Comparison of ENCODE assay signal across 21 cellular contexts in genomic region chr2:195252018-195252417, GRCh38.
DNase-seq lines count a peak whose midpoint lies in the region; TF ChIP-seq lines count a peak whose summit lies in the region.
"Had no signal": no experiment of that assay in that cellular context is flagged by ENCODE, and none has a peak within 500 bp of the region (broad histone marks: within the 10 kb centered on the region; RNA-seq: fewer than 3 reads in every experiment).

No MANE protein-coding gene starts in this region.

- no peaks in the 10 kb centered on the region for H3K79me1 ChIP-seq in trophoblast cell (ENCODE audit: low read length)

- no peak overlapping the region for H2AFZ ChIP-seq in trophoblast cell (ENCODE audit: insufficient read depth, low read length, poor library complexity)

- no peak overlapping the region for H3K4me2 ChIP-seq in trophoblast cell (ENCODE audit: low read length)
- H3K4me2 ChIP-seq: SK-N-SH had no signal

- H3K79me2 ChIP-seq in trophoblast cell (ENCODE audit: control insufficient read depth, insufficient read depth, low read length, poor library complexity) = no peaks in the 10 kb centered on the region

- H3K27ac ChIP-seq in WERI-Rb-1 (no peak overlapping the region), prostate gland (no peak overlapping the region), trophoblast cell (ENCODE audit: low read depth, low read length) (no peak overlapping the region)
- H3K27ac ChIP-seq: 22Rv1, colonic mucosa, gastroesophageal sphincter, thyroid gland had no signal

- H2BK12ac ChIP-seq in trophoblast cell (ENCODE audit: low read length) = no peak overlapping the region

- no peak overlapping the region for H3K4me3 ChIP-seq in WERI-Rb-1 (ENCODE audit: low read depth, low read length)
- H3K4me3 ChIP-seq in prostate gland = no peak overlapping the region
- no peak overlapping the region for H3K4me3 ChIP-seq in trophoblast cell (ENCODE audit: low read depth, low read length)
- H3K4me3 ChIP-seq: colonic mucosa, gastroesophageal sphincter, thyroid gland had no signal

- intact Hi-C loops in prostate gland (cut with DNase I) = no loop called here

- no peak overlapping the region for H3K9ac ChIP-seq in trophoblast cell (ENCODE audit: low read length)
- H3K9ac ChIP-seq: SK-N-SH had no signal

- no peak overlapping the region for H3K14ac ChIP-seq in trophoblast cell (ENCODE audit: low read length)

- H3K18ac ChIP-seq in trophoblast cell (ENCODE audit: low read length) = no peak overlapping the region

- H3K4me1 ChIP-seq in prostate gland (replicated peaks) (no peaks in the 10 kb centered on the region), trophoblast cell (ENCODE audit: control insufficient read depth in 1 of 2, insufficient read depth in 2 of 2, low read length in 2 of 2) (no peaks in the 10 kb centered on the region)
- H3K4me1 ChIP-seq: colonic mucosa, gastroesophageal sphincter, thyroid gland had no signal

- no peaks in the 10 kb centered on the region for H3K27me3 ChIP-seq in WERI-Rb-1 (ENCODE audit: insufficient read depth, low read depth, severe bottlenecking)
- H3K27me3 ChIP-seq in prostate gland (replicated peaks; ENCODE audit: insufficient read depth) = no peaks in the 10 kb centered on the region
- H3K27me3 ChIP-seq in trophoblast cell (ENCODE audit: insufficient read depth, low read length) = no peaks in the 10 kb centered on the region
- H3K27me3 ChIP-seq: colonic mucosa, gastroesophageal sphincter, thyroid gland had no signal

- no peaks in the 10 kb centered on the region for H3K36me3 ChIP-seq in WERI-Rb-1
- H3K36me3 ChIP-seq in prostate gland = no peaks in the 10 kb centered on the region
- H3K36me3 ChIP-seq in trophoblast cell (ENCODE audit: control insufficient read depth in 1 of 2, insufficient read depth in 2 of 2, low read length in 2 of 2) = no peaks in the 10 kb centered on the region
- H3K36me3 ChIP-seq: colonic mucosa, gastroesophageal sphincter, thyroid gland had no signal

- TF ChIP-seq POLR2A in prostate gland (IDR thresholded peaks at IDR 0.05) = no peak

- DNase-seq in DMS 273 (lab: John Stamatoyannopoulos, UW; ENCODE audit: unreplicated experiment) = peak; percentile 7
- DNase-seq in DMS 273 treated with DMSO at 0.1 percent for 48 hours (lab: John Stamatoyannopoulos, UW) = no peak
- peak; percentile 7 for DNase-seq in HT1080 (ENCODE audit: low read depth)
- peak; percentile 15 for DNase-seq in WERI-Rb-1
- DNase-seq in kidney tubule cell (ENCODE audit: low spot score) = peak; percentile 43
- no peak for DNase-seq in prostate gland (ENCODE audit: low spot score)
- no peak for DNase-seq in SW 1271 (lab: John Stamatoyannopoulos, UW)
- no peak for DNase-seq in trophoblast cell
- DNase-seq: activated B cell treated with CpG ODN at 0.5 μM for 24 hours; colonic mucosa; DND-41; H7; left colon; NCI-H1092 treated with DMSO at 0.1 percent for 48 hours; NCI-H1930; NCI-H510A; SK-N-SH; stimulated activated naive CD8-positive, alpha-beta T cell treated with anti-CD3 and anti-CD28 coated beads, Interleukin-15, amount 100 ng/mL, for 72 hours; thyroid gland had no signal

- H3K9me3 ChIP-seq in WERI-Rb-1 (ENCODE audit: severe bottlenecking) (no peaks in the 10 kb centered on the region), prostate gland (no peaks in the 10 kb centered on the region), trophoblast cell (ENCODE audit: insufficient read depth, low read depth, low read length) (no peaks in the 10 kb centered on the region)
- H3K9me3 ChIP-seq: colonic mucosa, SK-N-SH, thyroid gland had no signal

- H3K23ac ChIP-seq in trophoblast cell (ENCODE audit: low read length) = no peak overlapping the region

- TF ChIP-seq CTCF in WERI-Rb-1 (IDR thresholded peaks at IDR 0.05; ENCODE audit: low read depth, low read length) (no peak), prostate gland (IDR thresholded peaks at IDR 0.05) (no peak)

- 74% methylated on average over 3 of the region's 3 CpGs for WGBS in prostate gland
- WGBS in trophoblast cell (ENCODE audit: extremely low coverage, insufficient coverage, insufficient read length) = no CpG with 5 or more reads among the region's 3 CpGs

- H4K91ac ChIP-seq in trophoblast cell (ENCODE audit: low read depth, low read length) = no peak overlapping the region

- no peak overlapping the region for H2AK5ac ChIP-seq in trophoblast cell (ENCODE audit: low read length)

- no peak overlapping the region for H4K8ac ChIP-seq in trophoblast cell (ENCODE audit: low read depth, low read length)

- no peak overlapping the region for H2BK5ac ChIP-seq in trophoblast cell (ENCODE audit: low read depth, low read length, poor library complexity)

- no peak overlapping the region for H3K4ac ChIP-seq in trophoblast cell (ENCODE audit: low read depth, low read length)

- no peak overlapping the region for H4K12ac ChIP-seq in trophoblast cell (ENCODE audit: low read depth, low read length)

- H2BK120ac ChIP-seq in trophoblast cell (ENCODE audit: insufficient read depth, low read length, poor library complexity) = no peak overlapping the region

Comparison
In these comparisons a context has a peak if more than half of its experiments do, and no peak if none do; other contexts are left out.
1. DNase-seq: peak in DMS 273 (single experiment), HT1080 (single experiment), WERI-Rb-1 (single experiment) and kidney tubule cell (single experiment); none in DMS 273 treated with DMSO at 0.1 percent for 48 hours (single experiment), prostate gland (single experiment), SW 1271 (0 of 2) and trophoblast cell (0 of 2).